9 cellular contexts compared by ENCODE assay signal in genomic region chr9:94782367-94783120, GRCh38. TPM values are rescaled to one million over a fixed set of nuclear protein-coding genes. Genes with fewer than 3 reads are reported as not detected.
DNase-seq lines count a peak whose midpoint lies in the region; ATAC-seq and TF ChIP-seq lines count a peak whose summit lies in the region.
"Had no signal": no experiment of that assay in that cellular context is flagged by ENCODE, and none has a peak within 500 bp of the region (broad histone marks: within the 10 kb centered on the region; RNA-seq: fewer than 3 reads in every experiment).

No MANE protein-coding gene starts in this region.

- 55 to 62% (median 60%) methylated on average over 6 of the region's 6 CpGs for WGBS in psoas muscle, 3 donors

- no peaks in the 10 kb centered on the region for H3K27me3 ChIP-seq in foreskin keratinocyte
- H3K27me3 ChIP-seq in psoas muscle (ENCODE audit: insufficient read depth in 3 of 3, low read length in 2 of 3): no peaks in the 10 kb centered on the region

- H3K9me3 ChIP-seq in psoas muscle: no peaks in the 10 kb centered on the region

- H3K27ac ChIP-seq in VCaP (peak overlapping the region; percentile 56), foreskin keratinocyte (peak overlapping the region; percentile 19), psoas muscle (peak overlapping the region; percentile 65)

- TF ChIP-seq CTCF in AG09309 (IDR thresholded peaks at IDR 0.05; ENCODE audit: control insufficient read depth, insufficient read depth, low read depth, low read length, missing control alignments) (no peak), VCaP (conservative IDR thresholded peaks at IDR 0.05) (no peak), foreskin keratinocyte (conservative IDR thresholded peaks at IDR 0.05) (no peak), psoas muscle (IDR thresholded peaks at IDR 0.05) (no peak)

- intact Hi-C loops in psoas muscle (cut with DNase I): loop anchor here (1.0 to 10.0 kb wide), 5 partner anchors 90 to 348 kb away; no protein-coding TSS in a partner anchor

- H3K36me3 ChIP-seq in psoas muscle (ENCODE audit: insufficient read depth in 1 of 2, low read depth in 1 of 2): no peaks in the 10 kb centered on the region

- ATAC-seq in foreskin keratinocyte (peak; percentile 32), psoas muscle (peak in 2 of 4 donors; percentile 4), HG02642 (IDR thresholded peaks at IDR 0.05; ENCODE audit: poor library complexity, unreplicated experiment) (no peak)
- ATAC-seq: natural killer cell treated with Interleukin-12 subunit alpha and Interleukin-12 subunit beta and Interleukin-15 and Interleukin-18, amount 100 ng/mL, for 72 hours had no signal

- H3K4me3 ChIP-seq in AG09309 (ENCODE audit: control insufficient read depth, low read depth, low read length) (no peak overlapping the region), psoas muscle (no peak overlapping the region)

- peak; percentile 66 for DNase-seq in AG09309 (ENCODE audit: low read depth)
- peak in 1 of 2 donors; percentile 32 for DNase-seq in foreskin keratinocyte
- no peak for DNase-seq in psoas muscle
- no peak for DNase-seq in cortex of kidney (lab: John Stamatoyannopoulos, UW)
- DNase-seq in NCI-H510A treated with DMSO at 0.1 percent for 48 hours (lab: John Stamatoyannopoulos, UW): no peak
- DNase-seq in NCI-H2081 (lab: John Stamatoyannopoulos, UW): no peak

- H3K4me1 ChIP-seq in foreskin keratinocyte (peaks cover 22% of the 10 kb centered on the region), psoas muscle (peaks cover 27% of the 10 kb centered on the region)

RNA-seq across cellular contexts. Expression of gene AOPEP, which starts 56.0 kb away (rescaled TPM):
- 25.7 and 28.5 TPM in 2 replicates for total RNA-seq in foreskin keratinocyte
- 27.0 and 32.1 TPM in 2 replicates for polyA plus RNA-seq in foreskin keratinocyte
- 10 to 100 TPM; 46.4 to 78.6 (median 61.0) TPM for total RNA-seq in psoas muscle
- polyA plus RNA-seq in psoas muscle: 10 to 100 TPM; 82.6 to 96.9 (median 94.4) TPM
